In genomic region chr11:3830088-3830487, GRCh38 we compare ENCODE assay signal across 23 cellular contexts. TPM values are rescaled to one million over a fixed set of nuclear protein-coding genes. Genes with fewer than 3 reads are reported as not detected.
DNase-seq lines count a peak whose midpoint lies in the region; ATAC-seq lines count a peak whose summit lies in the region.
"Had no signal": no experiment of that assay in that cellular context is flagged by ENCODE, and none has a peak within 500 bp of the region (broad histone marks: within the 10 kb centered on the region; RNA-seq: fewer than 3 reads in every experiment).

No MANE protein-coding gene starts in this region.

- H3K27ac ChIP-seq in substantia nigra (ENCODE audit: low read depth, low read length, poor library complexity, severe bottlenecking) = peak overlapping the region; percentile 29
- H3K27ac ChIP-seq: C4-2B, neural progenitor cell, SJSA1 had no signal

- DNase-seq in activated naive CD4-positive, alpha-beta T cell treated with Interleukin-2 at 50 U/mL for 16 hours = no peak
- no peak for DNase-seq in T-helper 17 cell
- no peak for DNase-seq in effector memory CD8-positive, alpha-beta T cell
- no peak for DNase-seq in substantia nigra (lab: John Stamatoyannopoulos, UW)
- no peak for DNase-seq in inferior parietal cortex (ENCODE audit: extremely low spot score)
- DNase-seq in superior temporal gyrus (ENCODE audit: extremely low spot score) = no peak
- DNase-seq: activated CD4-positive, CD25-positive, alpha-beta regulatory T cell treated with anti-CD3 and anti-CD28 coated beads, Interleukin-2, amount 50 U/mL, for 72 hours; activated CD8-positive, alpha-beta memory T cell treated with anti-CD3 and anti-CD28 coated beads, Interleukin-2, amount 10 ng/mL, durations not matched to agents 7 days and 5 days; activated effector memory CD4-positive, alpha-beta T cell treated with Interleukin-2 at 50 U/mL for 16 hours; anterior cingulate cortex; dermis blood vessel endothelial cell; DMS153; kidney; NCI-H1105; NCI-H2029 treated with DMSO at 0.1 percent for 48 hours; NCI-H226; NCI-H774; T-helper 1 cell had no signal

- H3K36me3 Mint-ChIP-seq in activated naive CD4-positive, alpha-beta T cell treated with anti-CD3 and anti-CD28 coated beads, Interleukin-2, amount 50 U/mL, for 24 hours = peaks cover 21% of the 10 kb centered on the region
- H3K36me3 Mint-ChIP-seq in T-helper 17 cell (ENCODE audit: low read depth) = no peaks in the 10 kb centered on the region
- H3K36me3 Mint-ChIP-seq in effector memory CD8-positive, alpha-beta T cell (ENCODE audit: insufficient read depth) = peaks cover 64% of the 10 kb centered on the region

- H3K27ac Mint-ChIP-seq in activated naive CD4-positive, alpha-beta T cell treated with anti-CD3 and anti-CD28 coated beads, Interleukin-2, amount 50 U/mL, for 24 hours = peak overlapping the region; percentile 92
- peak overlapping the region; percentile 98 for H3K27ac Mint-ChIP-seq in T-helper 17 cell
- H3K27ac Mint-ChIP-seq in effector memory CD8-positive, alpha-beta T cell = peak overlapping the region; percentile 89 to 94
- H3K27ac Mint-ChIP-seq: neural progenitor cell had no signal

- H3K9me3 Mint-ChIP-seq in activated naive CD4-positive, alpha-beta T cell treated with anti-CD3 and anti-CD28 coated beads, Interleukin-2, amount 50 U/mL, for 24 hours = no peaks in the 10 kb centered on the region
- H3K9me3 Mint-ChIP-seq in effector memory CD8-positive, alpha-beta T cell = no peaks in the 10 kb centered on the region
- H3K9me3 Mint-ChIP-seq: neural progenitor cell had no signal

- peaks cover 82% of the 10 kb centered on the region for H3K4me1 Mint-ChIP-seq in activated naive CD4-positive, alpha-beta T cell treated with anti-CD3 and anti-CD28 coated beads, Interleukin-2, amount 50 U/mL, for 24 hours
- H3K4me1 Mint-ChIP-seq in T-helper 17 cell = peaks cover 59% of the 10 kb centered on the region
- peaks cover 65 to 69% of the 10 kb centered on the region in 2 donors for H3K4me1 Mint-ChIP-seq in effector memory CD8-positive, alpha-beta T cell (ENCODE audit: low read depth in 2 of 2)

- no peaks in the 10 kb centered on the region for H3K27me3 Mint-ChIP-seq in activated naive CD4-positive, alpha-beta T cell treated with anti-CD3 and anti-CD28 coated beads, Interleukin-2, amount 50 U/mL, for 24 hours
- H3K27me3 Mint-ChIP-seq in T-helper 17 cell = no peaks in the 10 kb centered on the region
- no peaks in the 10 kb centered on the region for H3K27me3 Mint-ChIP-seq in effector memory CD8-positive, alpha-beta T cell
- H3K27me3 Mint-ChIP-seq: activated CD8-positive, alpha-beta memory T cell treated with anti-CD3 and anti-CD28 coated beads, Interleukin-2, amount 10 ng/mL, durations not matched to agents 7 days and 5 days had no signal

- no peak overlapping the region for H3K4me3 Mint-ChIP-seq in activated naive CD4-positive, alpha-beta T cell treated with anti-CD3 and anti-CD28 coated beads, Interleukin-2, amount 50 U/mL, for 24 hours
- no peak overlapping the region for H3K4me3 Mint-ChIP-seq in T-helper 17 cell
- peak overlapping the region in 1 of 2 donors; percentile 10 for H3K4me3 Mint-ChIP-seq in effector memory CD8-positive, alpha-beta T cell
- H3K4me3 Mint-ChIP-seq: activated CD8-positive, alpha-beta memory T cell treated with anti-CD3 and anti-CD28 coated beads, Interleukin-2, amount 10 ng/mL, durations not matched to agents 7 days and 5 days; neural progenitor cell had no signal

- ATAC-seq in T-helper 17 cell = no peak
- ATAC-seq in effector memory CD8-positive, alpha-beta T cell (replicated peaks) = no peak
- ATAC-seq: activated CD8-positive, alpha-beta memory T cell treated with anti-CD3 and anti-CD28 coated beads, Interleukin-2, amount 10 ng/mL, durations not matched to agents 7 days and 5 days; HCT116 had no signal

- no peaks in the 10 kb centered on the region for H3K9me3 ChIP-seq in T-helper 17 cell (ENCODE audit: control insufficient read depth, low read length, poor library complexity, severe bottlenecking)
- H3K9me3 ChIP-seq: SJSA1 had no signal

RNA-seq across cellular contexts. Expression of gene RHOG, which starts 10.7 kb away (rescaled TPM):
- 100 to 1,000 TPM; 114 to 123 TPM for total RNA-seq in T-helper 17 cell

RNA-seq across cellular contexts. Expression of gene PGAP2, which starts 21.7 kb away (rescaled TPM):
- 10 to 100 TPM; 17.8 to 19.3 TPM for total RNA-seq in T-helper 17 cell

RNA-seq across cellular contexts. Expression of gene STIM1, which starts 25.4 kb away (rescaled TPM):
- 100 to 1,000 TPM; 115 to 125 TPM for total RNA-seq in T-helper 17 cell

RNA-seq across cellular contexts. Expression of gene NUP98, which starts 32.7 kb away (rescaled TPM):
- total RNA-seq in T-helper 17 cell = 100 to 1,000 TPM; 120 to 128 TPM
